Comparison of ENCODE assay signal across 13 cellular contexts in genomic region chr7:150615221-150615755, GRCh38. TPM values are rescaled to one million over a fixed set of nuclear protein-coding genes. Genes with fewer than 3 reads are reported as not detected.
DNase-seq lines count a peak whose midpoint lies in the region; ATAC-seq lines count a peak whose summit lies in the region.
"Not testable (repeated sequence)": the region's sequence is repeated elsewhere in the genome, so short reads cannot be mapped to it uniquely, and the experiment has no call there.
"Had no signal": no experiment of that assay in that cellular context is flagged by ENCODE, and none has a peak within 500 bp of the region (broad histone marks: within the 10 kb centered on the region; RNA-seq: fewer than 3 reads in every experiment).

No MANE protein-coding gene starts in this region.

- H3K4me1 Mint-ChIP-seq in CD4-positive, CD25-positive, alpha-beta regulatory T cell: peaks cover 10 to 76% (median 53%) of the 10 kb centered on the region in 4 donors
- peaks cover 55% of the 10 kb centered on the region for H3K4me1 Mint-ChIP-seq in T-helper 2 cell treated with Interferon-gamma antibody and Interleukin-4, amounts not matched to agents 5 μg/mL and 100 μg/mL, for 36 hours (ENCODE audit: low read depth)
- H3K4me1 Mint-ChIP-seq in activated CD8-positive, alpha-beta T cell treated with anti-CD3 and anti-CD28 coated beads, Interleukin-2, amount 10 ng/mL, durations not matched to agents 7 days and 5 days (ENCODE audit: low read depth): peaks cover 47% of the 10 kb centered on the region
- H3K4me1 Mint-ChIP-seq in activated naive CD4-positive, alpha-beta T cell treated with anti-CD3 and anti-CD28 coated beads, Interleukin-2, amount 10 ng/mL, durations not matched to agents 7 days and 5 days: peaks cover 56% of the 10 kb centered on the region
- H3K4me1 Mint-ChIP-seq in naive thymus-derived CD4-positive, alpha-beta T cell: peaks cover 36 to 82% (median 72%) of the 10 kb centered on the region in 7 donors
- H3K4me1 Mint-ChIP-seq in stimulated activated naive CD8-positive, alpha-beta T cell treated with anti-CD3 and anti-CD28 coated beads, Interleukin-15, amount 100 ng/mL, for 72 hours: peaks cover 61% of the 10 kb centered on the region

- H3K4me3 Mint-ChIP-seq in CD4-positive, CD25-positive, alpha-beta regulatory T cell: peak overlapping the region in 1 of 4 donors; percentile 28
- H3K4me3 Mint-ChIP-seq in T-helper 2 cell treated with Interferon-gamma antibody and Interleukin-4, amounts not matched to agents 5 μg/mL and 100 μg/mL, for 36 hours: peak overlapping the region; percentile 48
- H3K4me3 Mint-ChIP-seq in activated CD8-positive, alpha-beta T cell treated with anti-CD3 and anti-CD28 coated beads, Interleukin-2, amount 10 ng/mL, durations not matched to agents 7 days and 5 days; activated naive CD4-positive, alpha-beta T cell treated with anti-CD3 and anti-CD28 coated beads, Interleukin-2, amount 10 ng/mL, durations not matched to agents 7 days and 5 days: not testable (repeated sequence)
- H3K4me3 Mint-ChIP-seq in naive thymus-derived CD4-positive, alpha-beta T cell: peak overlapping the region; percentile 21 to 74 (median 54)
- peak overlapping the region; percentile 20 to 40 for H3K4me3 Mint-ChIP-seq in stimulated activated naive CD8-positive, alpha-beta T cell treated with anti-CD3 and anti-CD28 coated beads, Interleukin-15, amount 100 ng/mL, for 72 hours

- not testable (repeated sequence) for H3K36me3 ChIP-seq in CD4-positive, CD25-positive, alpha-beta regulatory T cell (ENCODE audit: control insufficient read depth, insufficient read depth, low read length); naive thymus-derived CD4-positive, alpha-beta T cell (ENCODE audit: control insufficient read depth in 2 of 3, insufficient read depth in 3 of 3, low read length in 3 of 3)

- POLR2A ChIA-PET in activated CD8-positive, alpha-beta T cell treated with anti-CD3 and anti-CD28 coated beads, Interleukin-2, amount 10 ng/mL, durations not matched to agents 7 days and 5 days (lab: Charles Lee): interaction anchor here (0.9 to 1.4 kb wide), 2 partner anchors 13 to 34 kb away, joined by 3 to 4 read pairs; no protein-coding TSS in a partner anchor
- POLR2A ChIA-PET in naive thymus-derived CD4-positive, alpha-beta T cell (lab: Charles Lee): interaction anchor here (0.8 to 2.1 kb wide), 10 partner anchors 9 to 127 kb away, joined by 3 to 15 read pairs (median 5); partner anchors contain the start of genes GIMAP1 and GIMAP6

- CTCF ChIA-PET in activated CD8-positive, alpha-beta T cell treated with anti-CD3 and anti-CD28 coated beads, Interleukin-2, amount 10 ng/mL, durations not matched to agents 7 days and 5 days (lab: Charles Lee): interaction anchor here (0.6 to 0.8 kb wide), 2 partner anchors 26 to 137 kb away, joined by 3 read pairs; no protein-coding TSS in a partner anchor
- CTCF ChIA-PET in activated naive CD4-positive, alpha-beta T cell treated with anti-CD3 and anti-CD28 coated beads, Interleukin-2, amount 10 ng/mL, durations not matched to agents 7 days and 5 days (lab: Charles Lee): interaction anchor here (1.4 kb wide), 1 partner anchor 12 kb away, joined by 3 read pairs; no protein-coding TSS in a partner anchor
- CTCF ChIA-PET in naive thymus-derived CD4-positive, alpha-beta T cell (lab: Charles Lee): interaction anchor here (0.8 kb wide), 1 partner anchor 48 kb away, joined by 4 read pairs; the partner anchor contains the start of gene GIMAP4

- not testable (repeated sequence) for DNase-seq in CD4-positive, CD25-positive, alpha-beta regulatory T cell; T-helper 2 cell treated with Interferon-gamma antibody and Interleukin-4, amounts not matched to agents 5 μg/mL and 100 μg/mL, for 36 hours (ENCODE audit: low spot score); activated CD8-positive, alpha-beta T cell treated with anti-CD3 and anti-CD28 coated beads, Interleukin-2, amount 10 ng/mL, durations not matched to agents 7 days and 5 days; activated naive CD4-positive, alpha-beta T cell treated with anti-CD3 and anti-CD28 coated beads, Interleukin-2, amount 10 ng/mL, durations not matched to agents 7 days and 5 days; naive thymus-derived CD4-positive, alpha-beta T cell; stimulated activated naive CD8-positive, alpha-beta T cell treated with anti-CD3 and anti-CD28 coated beads, Interleukin-15, amount 100 ng/mL, for 72 hours
- DNase-seq in DMS153 treated with DMSO at 0.1 percent for 48 hours (lab: John Stamatoyannopoulos, UW; ENCODE audit: unreplicated experiment): peak; percentile 29
- peak; percentile 45 to 83 for DNase-seq in NCI-H524 (lab: John Stamatoyannopoulos, UW)

- H3K27me3 ChIP-seq in CD4-positive, CD25-positive, alpha-beta regulatory T cell (ENCODE audit: control insufficient read depth, insufficient read depth, low read length); naive thymus-derived CD4-positive, alpha-beta T cell (ENCODE audit: control insufficient read depth in 2 of 2, insufficient read depth in 2 of 2, low read length in 2 of 2): not testable (repeated sequence)

- H3K27ac Mint-ChIP-seq in CD4-positive, CD25-positive, alpha-beta regulatory T cell: peak overlapping the region; percentile 81 to 90 (median 82)
- H3K27ac Mint-ChIP-seq in T-helper 2 cell treated with Interferon-gamma antibody and Interleukin-4, amounts not matched to agents 5 μg/mL and 100 μg/mL, for 36 hours: peak overlapping the region; percentile 12
- peak overlapping the region; percentile 60 for H3K27ac Mint-ChIP-seq in activated CD8-positive, alpha-beta T cell treated with anti-CD3 and anti-CD28 coated beads, Interleukin-2, amount 10 ng/mL, durations not matched to agents 7 days and 5 days
- peak overlapping the region; percentile 64 for H3K27ac Mint-ChIP-seq in activated naive CD4-positive, alpha-beta T cell treated with anti-CD3 and anti-CD28 coated beads, Interleukin-2, amount 10 ng/mL, durations not matched to agents 7 days and 5 days
- peak overlapping the region; percentile 75 to 93 (median 84) for H3K27ac Mint-ChIP-seq in naive thymus-derived CD4-positive, alpha-beta T cell
- H3K27ac Mint-ChIP-seq in stimulated activated naive CD8-positive, alpha-beta T cell treated with anti-CD3 and anti-CD28 coated beads, Interleukin-15, amount 100 ng/mL, for 72 hours: peak overlapping the region in 1 of 2 donors; percentile 63

- intact Hi-C loops in naive thymus-derived CD4-positive, alpha-beta T cell (cut with micrococcal nuclease): loop anchor here in 1 of 2 donors (2.0 kb wide), 1 partner anchor 16 kb away; no protein-coding TSS in a partner anchor

- not testable (repeated sequence) for H3K4me3 ChIP-seq in CD4-positive, CD25-positive, alpha-beta regulatory T cell (ENCODE audit: low read depth, low read length); naive thymus-derived CD4-positive, alpha-beta T cell (ENCODE audit: low read length)

- H3K9me3 ChIP-seq in CD4-positive, CD25-positive, alpha-beta regulatory T cell (ENCODE audit: control insufficient read depth in 2 of 2, low read length in 2 of 2); naive thymus-derived CD4-positive, alpha-beta T cell (ENCODE audit: control insufficient read depth in 2 of 3, low read length in 3 of 3): not testable (repeated sequence)

- H3K4me1 ChIP-seq in CD4-positive, CD25-positive, alpha-beta regulatory T cell (ENCODE audit: control insufficient read depth, insufficient read depth, low read length, poor library complexity, severe bottlenecking): peaks cover 23% of the 10 kb centered on the region
- H3K4me1 ChIP-seq in naive thymus-derived CD4-positive, alpha-beta T cell (ENCODE audit: control insufficient read depth in 2 of 2, insufficient read depth in 2 of 2, low read length in 2 of 2): peaks cover 11 to 37% of the 10 kb centered on the region in 2 donors

- not testable (repeated sequence) for ATAC-seq in CD4-positive, CD25-positive, alpha-beta regulatory T cell (ENCODE audit: low read depth in 2 of 2); activated CD8-positive, alpha-beta T cell treated with anti-CD3 and anti-CD28 coated beads, Interleukin-2, amount 10 ng/mL, durations not matched to agents 7 days and 5 days; naive thymus-derived CD4-positive, alpha-beta T cell; stimulated activated naive CD8-positive, alpha-beta T cell treated with anti-CD3 and anti-CD28 coated beads, Interleukin-15, amount 100 ng/mL, for 72 hours

- peaks cover 0 to 15% (median 6%) of the 10 kb centered on the region in 7 donors for H3K9me3 Mint-ChIP-seq in CD4-positive, CD25-positive, alpha-beta regulatory T cell
- peaks cover 34% of the 10 kb centered on the region for H3K9me3 Mint-ChIP-seq in T-helper 2 cell treated with Interferon-gamma antibody and Interleukin-4, amounts not matched to agents 5 μg/mL and 100 μg/mL, for 36 hours
- peaks cover 27% of the 10 kb centered on the region for H3K9me3 Mint-ChIP-seq in activated CD8-positive, alpha-beta T cell treated with anti-CD3 and anti-CD28 coated beads, Interleukin-2, amount 10 ng/mL, durations not matched to agents 7 days and 5 days (ENCODE audit: insufficient read depth)
- peaks cover 52% of the 10 kb centered on the region for H3K9me3 Mint-ChIP-seq in activated naive CD4-positive, alpha-beta T cell treated with anti-CD3 and anti-CD28 coated beads, Interleukin-2, amount 10 ng/mL, durations not matched to agents 7 days and 5 days
- H3K9me3 Mint-ChIP-seq in naive thymus-derived CD4-positive, alpha-beta T cell: peaks cover 4 to 41% (median 18%) of the 10 kb centered on the region in 11 donors
- H3K9me3 Mint-ChIP-seq in stimulated activated naive CD8-positive, alpha-beta T cell treated with anti-CD3 and anti-CD28 coated beads, Interleukin-15, amount 100 ng/mL, for 72 hours: peaks cover 11 to 21% of the 10 kb centered on the region in 2 donors

- H3K36me3 Mint-ChIP-seq in CD4-positive, CD25-positive, alpha-beta regulatory T cell: peaks cover 10% of the 10 kb centered on the region
- H3K36me3 Mint-ChIP-seq in T-helper 2 cell treated with Interferon-gamma antibody and Interleukin-4, amounts not matched to agents 5 μg/mL and 100 μg/mL, for 36 hours (ENCODE audit: low read depth): peaks cover 26% of the 10 kb centered on the region
- H3K36me3 Mint-ChIP-seq in activated CD8-positive, alpha-beta T cell treated with anti-CD3 and anti-CD28 coated beads, Interleukin-2, amount 10 ng/mL, durations not matched to agents 7 days and 5 days (ENCODE audit: low read depth): peaks cover 44% of the 10 kb centered on the region
- peaks cover 41% of the 10 kb centered on the region for H3K36me3 Mint-ChIP-seq in activated naive CD4-positive, alpha-beta T cell treated with anti-CD3 and anti-CD28 coated beads, Interleukin-2, amount 10 ng/mL, durations not matched to agents 7 days and 5 days
- H3K36me3 Mint-ChIP-seq in naive thymus-derived CD4-positive, alpha-beta T cell: peaks cover 8 to 66% (median 12%) of the 10 kb centered on the region in 5 donors

- not testable (repeated sequence) for H3K27me3 Mint-ChIP-seq in CD4-positive, CD25-positive, alpha-beta regulatory T cell; T-helper 2 cell treated with Interferon-gamma antibody and Interleukin-4, amounts not matched to agents 5 μg/mL and 100 μg/mL, for 36 hours (ENCODE audit: low read depth); activated CD8-positive, alpha-beta T cell treated with anti-CD3 and anti-CD28 coated beads, Interleukin-2, amount 10 ng/mL, durations not matched to agents 7 days and 5 days (ENCODE audit: low read depth); activated naive CD4-positive, alpha-beta T cell treated with anti-CD3 and anti-CD28 coated beads, Interleukin-2, amount 10 ng/mL, durations not matched to agents 7 days and 5 days; naive thymus-derived CD4-positive, alpha-beta T cell; stimulated activated naive CD8-positive, alpha-beta T cell treated with anti-CD3 and anti-CD28 coated beads, Interleukin-15, amount 100 ng/mL, for 72 hours

- not testable (repeated sequence) for H3K27ac ChIP-seq in CD4-positive, CD25-positive, alpha-beta regulatory T cell (ENCODE audit: insufficient read depth, low read length, poor library complexity, severe bottlenecking)
- H3K27ac ChIP-seq in naive thymus-derived CD4-positive, alpha-beta T cell (ENCODE audit: low read depth, low read length): peak overlapping the region; percentile 48

RNA-seq across cellular contexts. Expression of gene GIMAP6, which starts 16.9 kb away (rescaled TPM):
- 43.8 TPM for total RNA-seq in CD4-positive, CD25-positive, alpha-beta regulatory T cell
- 100 to 1,000 TPM; 133 to 236 (median 150) TPM for polyA plus RNA-seq in CD4-positive, CD25-positive, alpha-beta regulatory T cell
- total RNA-seq in activated CD8-positive, alpha-beta T cell treated with anti-CD3 and anti-CD28 coated beads, Interleukin-2, amount 10 ng/mL, durations not matched to agents 7 days and 5 days: 10 to 100 TPM; 88.9 to 93.3 TPM
- 100 to 1,000 TPM in 3 of 5 experiments, 10 to 100 TPM in 2; 40.3 to 173 (median 152) TPM for total RNA-seq in naive thymus-derived CD4-positive, alpha-beta T cell
- polyA plus RNA-seq in naive thymus-derived CD4-positive, alpha-beta T cell: 100 to 1,000 TPM; 130 to 188 TPM
- total RNA-seq: GM23248, HepG2, OCI-LY7, SK-MEL-5 had no signal
- polyA plus RNA-seq: GM23248, HepG2 had no signal

RNA-seq across cellular contexts. Expression of gene GIMAP4, which starts 48.1 kb away (rescaled TPM):
- total RNA-seq in CD4-positive, CD25-positive, alpha-beta regulatory T cell: 90.1 TPM
- 100 to 1,000 TPM; 402 to 667 (median 490) TPM for polyA plus RNA-seq in CD4-positive, CD25-positive, alpha-beta regulatory T cell
- total RNA-seq in activated CD8-positive, alpha-beta T cell treated with anti-CD3 and anti-CD28 coated beads, Interleukin-2, amount 10 ng/mL, durations not matched to agents 7 days and 5 days: 100 to 1,000 TPM; 174 to 186 TPM
- 100 to 1,000 TPM in 4 of 5 experiments, 10 to 100 TPM in 1; 74.9 to 413 (median 406) TPM for total RNA-seq in naive thymus-derived CD4-positive, alpha-beta T cell
- polyA plus RNA-seq in naive thymus-derived CD4-positive, alpha-beta T cell: 100 to 1,000 TPM; 405 to 762 TPM
- total RNA-seq: GM23248, HepG2, M059J, OCI-LY7, SK-MEL-5 had no signal
- polyA plus RNA-seq: GM23248, HepG2 had no signal
